Comparison of ENCODE assay signal across 23 cellular contexts in genomic region chr10:78571286-78571685, GRCh38.
DNase-seq lines count a peak whose midpoint lies in the region; ATAC-seq and TF ChIP-seq lines count a peak whose summit lies in the region.
"Had no signal": no experiment of that assay in that cellular context is flagged by ENCODE, and none has a peak within 500 bp of the region (broad histone marks: within the 10 kb centered on the region; RNA-seq: fewer than 3 reads in every experiment).

No MANE protein-coding gene starts in this region.

- no peak overlapping the region for H3K4me3 ChIP-seq in coronary artery
- no peak overlapping the region for H3K4me3 ChIP-seq in neural progenitor cell
- H3K4me3 ChIP-seq: GM23338, HAP-1, MG63, SJSA1 had no signal

- H3K36me3 ChIP-seq in neural progenitor cell = no peaks in the 10 kb centered on the region
- H3K36me3 ChIP-seq: HAP-1, MG63, SJSA1 had no signal

- no peak overlapping the region for H3K4me3 Mint-ChIP-seq in neural progenitor cell
- H3K4me3 Mint-ChIP-seq in stimulated activated memory B cell treated with anti-CD40 and anti-IgM and Interleukin-4, amounts not matched to agents 10 μg/mL and 1 μg/mL and 100 μg/mL, for 72 hours = no peak overlapping the region
- H3K4me3 Mint-ChIP-seq: B cell; CD8-positive, alpha-beta T cell; GM23338; HFFc6 had no signal

- peak overlapping the region; percentile 51 for H3K27ac Mint-ChIP-seq in neural progenitor cell
- no peak overlapping the region for H3K27ac Mint-ChIP-seq in stimulated activated memory B cell treated with anti-CD40 and anti-IgM and Interleukin-4, amounts not matched to agents 10 μg/mL and 1 μg/mL and 100 μg/mL, for 72 hours
- H3K27ac Mint-ChIP-seq: B cell; CD8-positive, alpha-beta T cell; HFFc6 had no signal

- H3K9ac ChIP-seq in neural progenitor cell = no peak overlapping the region

- peaks cover 9% of the 10 kb centered on the region for H3K27me3 Mint-ChIP-seq in neural progenitor cell (ENCODE audit: insufficient read depth, low read depth)
- peaks cover 38% of the 10 kb centered on the region for H3K27me3 Mint-ChIP-seq in stimulated activated memory B cell treated with anti-CD40 and anti-IgM and Interleukin-4, amounts not matched to agents 10 μg/mL and 1 μg/mL and 100 μg/mL, for 72 hours

- H3F3A ChIP-seq in neural progenitor cell (ENCODE audit: low read depth) = no peaks in the 10 kb centered on the region

- no peaks in the 10 kb centered on the region for H3K36me3 Mint-ChIP-seq in neural progenitor cell
- H3K36me3 Mint-ChIP-seq in stimulated activated memory B cell treated with anti-CD40 and anti-IgM and Interleukin-4, amounts not matched to agents 10 μg/mL and 1 μg/mL and 100 μg/mL, for 72 hours = no peaks in the 10 kb centered on the region
- H3K36me3 Mint-ChIP-seq: CD8-positive, alpha-beta T cell had no signal

- peaks cover 11% of the 10 kb centered on the region for H3K4me1 ChIP-seq in neural progenitor cell
- H3K4me1 ChIP-seq: HAP-1 had no signal

- DNase-seq in DMS53 (lab: John Stamatoyannopoulos, UW) = peak; percentile 16
- DNase-seq in DMS53 treated with DMSO at 0.1 percent for 48 hours (lab: John Stamatoyannopoulos, UW; ENCODE audit: unreplicated experiment) = no peak
- DNase-seq in COLO668 (lab: John Stamatoyannopoulos, UW; ENCODE audit: unreplicated experiment) = peak; percentile 7
- DNase-seq in coronary artery (ENCODE audit: low spot score) = peak; percentile 58
- DNase-seq in neural progenitor cell (ENCODE audit: low spot score) = no peak
- DNase-seq in NCI-H1417 treated with DMSO at 0.1 percent for 48 hours (lab: John Stamatoyannopoulos, UW) = no peak
- DNase-seq: Calu3; CD8-positive, alpha-beta T cell; HFFc6; KBM-7; MG63; NCI-H187; NCI-H2081 treated with DMSO at 0.1 percent for 48 hours; NCI-H526 treated with DMSO at 0.1 percent for 48 hours; Right ventricle myocardium superior; RPMI8226 had no signal

- ATAC-seq in SK-N-SH treated with all-trans-retinoic acid at 6 μM for 48 hours = no peak
- no peak for ATAC-seq in stimulated activated memory B cell treated with anti-CD40 and anti-IgM and Interleukin-4, amounts not matched to agents 10 μg/mL and 1 μg/mL and 100 μg/mL, for 72 hours
- ATAC-seq: CD8-positive, alpha-beta T cell had no signal

- no peaks in the 10 kb centered on the region for H3K27me3 ChIP-seq in neural progenitor cell
- H3K27me3 ChIP-seq: MG63, SJSA1 had no signal

- H3K9me3 Mint-ChIP-seq in neural progenitor cell = peaks cover 5% of the 10 kb centered on the region
- no peaks in the 10 kb centered on the region for H3K9me3 Mint-ChIP-seq in stimulated activated memory B cell treated with anti-CD40 and anti-IgM and Interleukin-4, amounts not matched to agents 10 μg/mL and 1 μg/mL and 100 μg/mL, for 72 hours
- H3K9me3 Mint-ChIP-seq: CD8-positive, alpha-beta T cell; GM23338; HFFc6 had no signal

- H3K4me2 ChIP-seq in neural progenitor cell = no peak overlapping the region
- H3K4me2 ChIP-seq: GM23338 had no signal

- H3K9me3 ChIP-seq in neural progenitor cell (ENCODE audit: low read depth) = no peaks in the 10 kb centered on the region
- H3K9me3 ChIP-seq: HAP-1, MG63, SJSA1 had no signal

- no peaks in the 10 kb centered on the region for H3K79me2 ChIP-seq in neural progenitor cell (ENCODE audit: low read depth)

- TF ChIP-seq CTCF in coronary artery (IDR thresholded peaks at IDR 0.05) (no peak), neural progenitor cell (IDR thresholded peaks at IDR 0.05) (no peak)

- no peaks in the 10 kb centered on the region for H4K20me1 ChIP-seq in neural progenitor cell (ENCODE audit: low read depth)

- H3K27ac ChIP-seq in coronary artery (no peak overlapping the region), neural progenitor cell (no peak overlapping the region)
- H3K27ac ChIP-seq: 22Rv1, SJSA1 had no signal

- H2AFZ ChIP-seq in neural progenitor cell (replicated peaks) = no peak overlapping the region
- H2AFZ ChIP-seq: GM23338 had no signal

- peaks cover 54% of the 10 kb centered on the region for H3K4me1 Mint-ChIP-seq in neural progenitor cell
- H3K4me1 Mint-ChIP-seq in stimulated activated memory B cell treated with anti-CD40 and anti-IgM and Interleukin-4, amounts not matched to agents 10 μg/mL and 1 μg/mL and 100 μg/mL, for 72 hours = no peaks in the 10 kb centered on the region
- H3K4me1 Mint-ChIP-seq: B cell had no signal

TF ChIP-seq in SK-N-SH treated with all-trans-retinoic acid at 6 μM for 48 hours, 23 proteins besides CTCF, POLR2A, EP300 and RAD21:
- TF ChIP-seq PATZ1 (CRISPR knock-in tag; IDR thresholded peaks at IDR 0.05; ENCODE audit: borderline replicate concordance) (no peak), ZC3H10 (CRISPR knock-in tag; IDR thresholded peaks at IDR 0.05) (no peak)

Comparison
In these comparisons a context has a peak if more than half of its experiments do, and no peak if none do; other contexts are left out.
1. DNase-seq: peak in DMS53 (single experiment), COLO668 (single experiment) and coronary artery (single experiment); none in DMS53 treated with DMSO at 0.1 percent for 48 hours (single experiment), neural progenitor cell (single experiment) and NCI-H1417 treated with DMSO at 0.1 percent for 48 hours (single experiment).